Comparison of ENCODE assay signal across 1 cellular context in genomic region chr20:48126227-48126740, GRCh38.
TF ChIP-seq lines count a peak whose summit lies in the region.

No MANE protein-coding gene starts in this region.

TF ChIP-seq in HepG2, 621 proteins besides CTCF, POLR2A, EP300 and RAD21 (continued from another document and continues in another):
- TF ChIP-seq, protein P1, sequence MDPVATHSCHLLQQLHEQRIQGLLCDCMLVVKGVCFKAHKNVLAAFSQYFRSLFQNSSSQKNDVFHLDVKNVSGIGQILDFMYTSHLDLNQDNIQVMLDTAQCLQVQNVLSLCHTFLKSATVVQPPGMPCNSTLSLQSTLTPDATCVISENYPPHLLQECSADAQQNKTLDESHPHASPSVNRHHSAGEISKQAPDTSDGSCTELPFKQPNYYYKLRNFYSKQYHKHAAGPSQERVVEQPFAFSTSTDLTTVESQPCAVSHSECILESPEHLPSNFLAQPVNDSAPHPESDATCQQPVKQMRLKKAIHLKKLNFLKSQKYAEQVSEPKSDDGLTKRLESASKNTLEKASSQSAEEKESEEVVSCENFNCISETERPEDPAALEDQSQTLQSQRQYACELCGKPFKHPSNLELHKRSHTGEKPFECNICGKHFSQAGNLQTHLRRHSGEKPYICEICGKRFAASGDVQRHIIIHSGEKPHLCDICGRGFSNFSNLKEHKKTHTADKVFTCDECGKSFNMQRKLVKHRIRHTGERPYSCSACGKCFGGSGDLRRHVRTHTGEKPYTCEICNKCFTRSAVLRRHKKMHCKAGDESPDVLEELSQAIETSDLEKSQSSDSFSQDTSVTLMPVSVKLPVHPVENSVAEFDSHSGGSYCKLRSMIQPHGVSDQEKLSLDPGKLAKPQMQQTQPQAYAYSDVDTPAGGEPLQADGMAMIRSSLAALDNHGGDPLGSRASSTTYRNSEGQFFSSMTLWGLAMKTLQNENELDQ (CRISPR knock-in tag; IDR thresholded peaks at IDR 0.05; ENCODE audit: borderline replicate concordance), result no peak
- TF ChIP-seq GFI1 (CRISPR knock-in tag; IDR thresholded peaks at IDR 0.05; ENCODE audit: borderline replicate concordance), result no peak
- no peak for TF ChIP-seq TOPORS (CRISPR knock-in tag; IDR thresholded peaks at IDR 0.05)
- TF ChIP-seq ZNF292 (CRISPR knock-in tag; IDR thresholded peaks at IDR 0.05; ENCODE audit: borderline replicate concordance, low read depth), result peak; percentile 94; the same call in 1 of the 2 replicates
- no peak for TF ChIP-seq CENPX (CRISPR knock-in tag; IDR thresholded peaks at IDR 0.05)
- no peak for TF ChIP-seq ZC3H13 (CRISPR knock-in tag; IDR thresholded peaks at IDR 0.05)
- TF ChIP-seq ISX (CRISPR knock-in tag; conservative IDR thresholded peaks at IDR 0.05), result no peak
- TF ChIP-seq, protein P2, sequence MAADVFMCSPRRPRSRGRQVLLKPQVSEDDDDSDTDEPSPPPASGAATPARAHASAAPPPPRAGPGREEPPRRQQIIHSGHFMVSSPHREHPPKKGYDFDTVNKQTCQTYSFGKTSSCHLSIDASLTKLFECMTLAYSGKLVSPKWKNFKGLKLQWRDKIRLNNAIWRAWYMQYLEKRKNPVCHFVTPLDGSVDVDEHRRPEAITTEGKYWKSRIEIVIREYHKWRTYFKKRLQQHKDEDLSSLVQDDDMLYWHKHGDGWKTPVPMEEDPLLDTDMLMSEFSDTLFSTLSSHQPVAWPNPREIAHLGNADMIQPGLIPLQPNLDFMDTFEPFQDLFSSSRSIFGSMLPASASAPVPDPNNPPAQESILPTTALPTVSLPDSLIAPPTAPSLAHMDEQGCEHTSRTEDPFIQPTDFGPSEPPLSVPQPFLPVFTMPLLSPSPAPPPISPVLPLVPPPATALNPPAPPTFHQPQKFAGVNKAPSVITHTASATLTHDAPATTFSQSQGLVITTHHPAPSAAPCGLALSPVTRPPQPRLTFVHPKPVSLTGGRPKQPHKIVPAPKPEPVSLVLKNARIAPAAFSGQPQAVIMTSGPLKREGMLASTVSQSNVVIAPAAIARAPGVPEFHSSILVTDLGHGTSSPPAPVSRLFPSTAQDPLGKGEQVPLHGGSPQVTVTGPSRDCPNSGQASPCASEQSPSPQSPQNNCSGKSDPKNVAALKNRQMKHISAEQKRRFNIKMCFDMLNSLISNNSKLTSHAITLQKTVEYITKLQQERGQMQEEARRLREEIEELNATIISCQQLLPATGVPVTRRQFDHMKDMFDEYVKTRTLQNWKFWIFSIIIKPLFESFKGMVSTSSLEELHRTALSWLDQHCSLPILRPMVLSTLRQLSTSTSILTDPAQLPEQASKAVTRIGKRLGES (CRISPR knock-in tag; IDR thresholded peaks at IDR 0.05; ENCODE audit: borderline replicate concordance), result no peak
- TF ChIP-seq KDM5A (IDR thresholded peaks at IDR 0.05; ENCODE audit: borderline replicate concordance, low read length), result no peak
- no peak for TF ChIP-seq SCMH1 (CRISPR knock-in tag; IDR thresholded peaks at IDR 0.05; ENCODE audit: borderline replicate concordance)
- no peak for TF ChIP-seq PTBP1 (IDR thresholded peaks at IDR 0.05; ENCODE audit: low read depth, low read length, poor library complexity, severe bottlenecking)
- TF ChIP-seq, protein P3, sequence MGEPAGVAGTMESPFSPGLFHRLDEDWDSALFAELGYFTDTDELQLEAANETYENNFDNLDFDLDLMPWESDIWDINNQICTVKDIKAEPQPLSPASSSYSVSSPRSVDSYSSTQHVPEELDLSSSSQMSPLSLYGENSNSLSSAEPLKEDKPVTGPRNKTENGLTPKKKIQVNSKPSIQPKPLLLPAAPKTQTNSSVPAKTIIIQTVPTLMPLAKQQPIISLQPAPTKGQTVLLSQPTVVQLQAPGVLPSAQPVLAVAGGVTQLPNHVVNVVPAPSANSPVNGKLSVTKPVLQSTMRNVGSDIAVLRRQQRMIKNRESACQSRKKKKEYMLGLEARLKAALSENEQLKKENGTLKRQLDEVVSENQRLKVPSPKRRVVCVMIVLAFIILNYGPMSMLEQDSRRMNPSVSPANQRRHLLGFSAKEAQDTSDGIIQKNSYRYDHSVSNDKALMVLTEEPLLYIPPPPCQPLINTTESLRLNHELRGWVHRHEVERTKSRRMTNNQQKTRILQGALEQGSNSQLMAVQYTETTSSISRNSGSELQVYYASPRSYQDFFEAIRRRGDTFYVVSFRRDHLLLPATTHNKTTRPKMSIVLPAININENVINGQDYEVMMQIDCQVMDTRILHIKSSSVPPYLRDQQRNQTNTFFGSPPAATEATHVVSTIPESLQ (CRISPR knock-in tag; conservative IDR thresholded peaks at IDR 0.05), result no peak
- TF ChIP-seq SP2 (CRISPR knock-in tag; IDR thresholded peaks at IDR 0.05), result no peak
- no peak for TF ChIP-seq TAF15 (IDR thresholded peaks at IDR 0.05; ENCODE audit: low read depth, low read length, poor library complexity, severe bottlenecking)
- TF ChIP-seq ERF (CRISPR knock-in tag; IDR thresholded peaks at IDR 0.05), result no peak
- no peak for TF ChIP-seq ZNF446 (CRISPR knock-in tag; IDR thresholded peaks at IDR 0.05)
- no peak for TF ChIP-seq HOXA7 (CRISPR knock-in tag; IDR thresholded peaks at IDR 0.05)
- peak; percentile 95 for TF ChIP-seq ZBTB7B (CRISPR knock-in tag; IDR thresholded peaks at IDR 0.05)
- no peak for TF ChIP-seq ZNF543 (CRISPR knock-in tag; IDR thresholded peaks at IDR 0.05)
- no peak for TF ChIP-seq HNRNPL (IDR thresholded peaks at IDR 0.05; ENCODE audit: low read depth, low read length)
- TF ChIP-seq, protein P4, sequence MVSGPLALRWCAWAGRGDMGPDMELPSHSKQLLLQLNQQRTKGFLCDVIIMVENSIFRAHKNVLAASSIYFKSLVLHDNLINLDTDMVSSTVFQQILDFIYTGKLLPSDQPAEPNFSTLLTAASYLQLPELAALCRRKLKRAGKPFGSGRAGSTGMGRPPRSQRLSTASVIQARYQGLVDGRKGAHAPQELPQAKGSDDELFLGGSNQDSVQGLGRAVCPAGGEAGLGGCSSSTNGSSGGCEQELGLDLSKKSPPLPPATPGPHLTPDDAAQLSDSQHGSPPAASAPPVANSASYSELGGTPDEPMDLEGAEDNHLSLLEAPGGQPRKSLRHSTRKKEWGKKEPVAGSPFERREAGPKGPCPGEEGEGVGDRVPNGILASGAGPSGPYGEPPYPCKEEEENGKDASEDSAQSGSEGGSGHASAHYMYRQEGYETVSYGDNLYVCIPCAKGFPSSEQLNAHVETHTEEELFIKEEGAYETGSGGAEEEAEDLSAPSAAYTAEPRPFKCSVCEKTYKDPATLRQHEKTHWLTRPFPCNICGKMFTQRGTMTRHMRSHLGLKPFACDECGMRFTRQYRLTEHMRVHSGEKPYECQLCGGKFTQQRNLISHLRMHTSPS (CRISPR knock-in tag; IDR thresholded peaks at IDR 0.05; ENCODE audit: low read depth), result no peak
- no peak for TF ChIP-seq CENPBD1 (CRISPR knock-in tag; IDR thresholded peaks at IDR 0.05; ENCODE audit: borderline replicate concordance, low read depth)
- TF ChIP-seq ZEB1 (IDR thresholded peaks at IDR 0.05; ENCODE audit: insufficient replicate concordance, low read depth), result no peak
- TF ChIP-seq FOXK1 (CRISPR knock-in tag; IDR thresholded peaks at IDR 0.05; ENCODE audit: borderline replicate concordance, low read depth), result peak; percentile 67; the same call in 1 of the 2 replicates
- no peak for TF ChIP-seq PRDM15 (CRISPR knock-in tag; IDR thresholded peaks at IDR 0.05)
- 0 out of 2 replicates have a peak, but pooled peaks have one; percentile 3 for TF ChIP-seq TBX3 (IDR thresholded peaks at IDR 0.05; ENCODE audit: borderline replicate concordance)
- peak; percentile 97 for TF ChIP-seq SP5 (CRISPR knock-in tag; IDR thresholded peaks at IDR 0.05; ENCODE audit: borderline replicate concordance, low read depth)
- TF ChIP-seq, protein P5, sequence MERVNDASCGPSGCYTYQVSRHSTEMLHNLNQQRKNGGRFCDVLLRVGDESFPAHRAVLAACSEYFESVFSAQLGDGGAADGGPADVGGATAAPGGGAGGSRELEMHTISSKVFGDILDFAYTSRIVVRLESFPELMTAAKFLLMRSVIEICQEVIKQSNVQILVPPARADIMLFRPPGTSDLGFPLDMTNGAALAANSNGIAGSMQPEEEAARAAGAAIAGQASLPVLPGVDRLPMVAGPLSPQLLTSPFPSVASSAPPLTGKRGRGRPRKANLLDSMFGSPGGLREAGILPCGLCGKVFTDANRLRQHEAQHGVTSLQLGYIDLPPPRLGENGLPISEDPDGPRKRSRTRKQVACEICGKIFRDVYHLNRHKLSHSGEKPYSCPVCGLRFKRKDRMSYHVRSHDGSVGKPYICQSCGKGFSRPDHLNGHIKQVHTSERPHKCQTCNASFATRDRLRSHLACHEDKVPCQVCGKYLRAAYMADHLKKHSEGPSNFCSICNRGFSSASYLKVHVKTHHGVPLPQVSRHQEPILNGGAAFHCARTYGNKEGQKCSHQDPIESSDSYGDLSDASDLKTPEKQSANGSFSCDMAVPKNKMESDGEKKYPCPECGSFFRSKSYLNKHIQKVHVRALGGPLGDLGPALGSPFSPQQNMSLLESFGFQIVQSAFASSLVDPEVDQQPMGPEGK (CRISPR knock-in tag; IDR thresholded peaks at IDR 0.05), result 0 out of 2 replicates have a peak, but pooled peaks have one; percentile 42
- peak; percentile 55; the same call in 1 of the 2 replicates for TF ChIP-seq HDAC2 (CRISPR knock-in tag; IDR thresholded peaks at IDR 0.05)
- TF ChIP-seq ZNF549 (CRISPR knock-in tag; IDR thresholded peaks at IDR 0.05), result no peak
- TF ChIP-seq REPIN1 (CRISPR knock-in tag; IDR thresholded peaks at IDR 0.05; ENCODE audit: borderline replicate concordance, low read depth), result no peak; the same call in 1 of the 2 replicates
- TF ChIP-seq ZNF430 (CRISPR knock-in tag; IDR thresholded peaks at IDR 0.05), result 0 out of 2 replicates have a peak, but pooled peaks have one; percentile 42
- no peak for TF ChIP-seq HIVEP1 (CRISPR knock-in tag; IDR thresholded peaks at IDR 0.05)
- TF ChIP-seq ZNF260 (CRISPR knock-in tag; IDR thresholded peaks at IDR 0.05; ENCODE audit: borderline replicate concordance, low read depth), result no peak
- TF ChIP-seq ARID2 (CRISPR knock-in tag; IDR thresholded peaks at IDR 0.05; ENCODE audit: borderline replicate concordance), result no peak
- TF ChIP-seq CHCHD3 (CRISPR knock-in tag; IDR thresholded peaks at IDR 0.05), result no peak
- no peak for TF ChIP-seq BORCS8-MEF2B (CRISPR knock-in tag; IDR thresholded peaks at IDR 0.05)
- TF ChIP-seq, protein P6, sequence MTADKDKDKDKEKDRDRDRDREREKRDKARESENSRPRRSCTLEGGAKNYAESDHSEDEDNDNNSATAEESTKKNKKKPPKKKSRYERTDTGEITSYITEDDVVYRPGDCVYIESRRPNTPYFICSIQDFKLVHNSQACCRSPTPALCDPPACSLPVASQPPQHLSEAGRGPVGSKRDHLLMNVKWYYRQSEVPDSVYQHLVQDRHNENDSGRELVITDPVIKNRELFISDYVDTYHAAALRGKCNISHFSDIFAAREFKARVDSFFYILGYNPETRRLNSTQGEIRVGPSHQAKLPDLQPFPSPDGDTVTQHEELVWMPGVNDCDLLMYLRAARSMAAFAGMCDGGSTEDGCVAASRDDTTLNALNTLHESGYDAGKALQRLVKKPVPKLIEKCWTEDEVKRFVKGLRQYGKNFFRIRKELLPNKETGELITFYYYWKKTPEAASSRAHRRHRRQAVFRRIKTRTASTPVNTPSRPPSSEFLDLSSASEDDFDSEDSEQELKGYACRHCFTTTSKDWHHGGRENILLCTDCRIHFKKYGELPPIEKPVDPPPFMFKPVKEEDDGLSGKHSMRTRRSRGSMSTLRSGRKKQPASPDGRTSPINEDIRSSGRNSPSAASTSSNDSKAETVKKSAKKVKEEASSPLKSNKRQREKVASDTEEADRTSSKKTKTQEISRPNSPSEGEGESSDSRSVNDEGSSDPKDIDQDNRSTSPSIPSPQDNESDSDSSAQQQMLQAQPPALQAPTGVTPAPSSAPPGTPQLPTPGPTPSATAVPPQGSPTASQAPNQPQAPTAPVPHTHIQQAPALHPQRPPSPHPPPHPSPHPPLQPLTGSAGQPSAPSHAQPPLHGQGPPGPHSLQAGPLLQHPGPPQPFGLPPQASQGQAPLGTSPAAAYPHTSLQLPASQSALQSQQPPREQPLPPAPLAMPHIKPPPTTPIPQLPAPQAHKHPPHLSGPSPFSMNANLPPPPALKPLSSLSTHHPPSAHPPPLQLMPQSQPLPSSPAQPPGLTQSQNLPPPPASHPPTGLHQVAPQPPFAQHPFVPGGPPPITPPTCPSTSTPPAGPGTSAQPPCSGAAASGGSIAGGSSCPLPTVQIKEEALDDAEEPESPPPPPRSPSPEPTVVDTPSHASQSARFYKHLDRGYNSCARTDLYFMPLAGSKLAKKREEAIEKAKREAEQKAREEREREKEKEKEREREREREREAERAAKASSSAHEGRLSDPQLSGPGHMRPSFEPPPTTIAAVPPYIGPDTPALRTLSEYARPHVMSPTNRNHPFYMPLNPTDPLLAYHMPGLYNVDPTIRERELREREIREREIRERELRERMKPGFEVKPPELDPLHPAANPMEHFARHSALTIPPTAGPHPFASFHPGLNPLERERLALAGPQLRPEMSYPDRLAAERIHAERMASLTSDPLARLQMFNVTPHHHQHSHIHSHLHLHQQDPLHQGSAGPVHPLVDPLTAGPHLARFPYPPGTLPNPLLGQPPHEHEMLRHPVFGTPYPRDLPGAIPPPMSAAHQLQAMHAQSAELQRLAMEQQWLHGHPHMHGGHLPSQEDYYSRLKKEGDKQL (CRISPR knock-in tag; IDR thresholded peaks at IDR 0.05; ENCODE audit: low read depth), result no peak
- no peak for TF ChIP-seq TP53 (CRISPR knock-in tag; conservative IDR thresholded peaks at IDR 0.05)
- TF ChIP-seq ZNF460 (CRISPR knock-in tag; IDR thresholded peaks at IDR 0.05; ENCODE audit: borderline replicate concordance), result no peak
- TF ChIP-seq ZNF782 (CRISPR knock-in tag; IDR thresholded peaks at IDR 0.05; ENCODE audit: borderline replicate concordance), result no peak
- TF ChIP-seq SRSF9 (IDR thresholded peaks at IDR 0.05; ENCODE audit: borderline replicate concordance, insufficient read depth, low read depth, low read length, poor library complexity, severe bottlenecking), result no peak
